Comparison of ENCODE assay signal across 29 cellular contexts in the genomic region with DNA sequence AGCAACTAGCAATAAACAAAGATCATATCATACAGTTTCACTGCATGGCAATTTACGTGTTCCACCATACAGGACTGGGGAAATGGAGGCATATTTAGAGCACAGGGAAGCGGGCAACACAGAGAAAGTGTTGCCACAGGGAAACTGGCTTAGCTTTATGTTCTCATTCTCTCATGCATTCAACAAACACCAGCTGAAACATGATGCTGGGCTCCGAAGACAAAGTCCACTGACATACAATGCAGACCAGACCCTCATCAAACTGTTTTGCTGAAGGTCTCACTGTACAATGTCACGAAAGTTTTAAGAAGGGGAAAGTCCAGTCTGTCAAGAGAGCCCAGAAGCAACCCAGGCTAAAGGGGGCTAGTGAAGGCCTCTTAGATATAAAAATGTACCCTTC.
"Had no signal": no experiment of that assay in that cellular context is flagged by ENCODE, and none has a peak within 500 bp of the region (broad histone marks: within the 10 kb centered on the region; RNA-seq: fewer than 3 reads in every experiment).

No MANE protein-coding gene starts in this region.

- FAIRE-seq: urothelium cell line had no signal

- DNase-seq: natural killer cell; occipital lobe; ovary; posterior cingulate gyrus; psoas muscle; right cardiac atrium; spleen; stimulated activated CD4-positive, alpha-beta T cell treated with anti-CD3 and anti-CD28 coated beads, Interleukin-12 subunit alpha, Interleukin-12 subunit beta, amount 100 ng/mL, for 4 hours; stimulated activated CD4-positive, alpha-beta T cell treated with anti-CD3 and anti-CD28 coated beads, Interleukin-1b, Interleukin-23, amount 100 ng/mL, for 48 hours; stimulated activated CD4-positive, alpha-beta T cell treated with anti-CD3 and anti-CD28 coated beads, Interleukin-4, amount 100 ng/mL, for 1 hour; stimulated activated CD4-positive, alpha-beta T cell treated with anti-CD3 and anti-CD28 coated beads, Interleukin-4, amount 100 ng/mL, for 4 hours; stimulated activated CD8-positive, alpha-beta memory T cell treated with anti-CD3 and anti-CD28 coated beads, Interleukin-4, amount 100 ng/mL, for 48 hours; stimulated activated naive CD4-positive, alpha-beta T cell; stimulated activated naive CD8-positive, alpha-beta T cell treated with anti-CD3 and anti-CD28 coated beads, Interleukin-15, amount 100 ng/mL, for 72 hours; stimulated activated naive CD8-positive, alpha-beta T cell treated with anti-CD3 and anti-CD28 coated beads, Interleukin-15, Interleukin-2, amounts not matched to agents 100 U/mL and 50 U/mL, for 24 hours; substantia nigra; testis; tibial artery; transverse colon; upper lobe of left lung had no signal

- H2AFZ ChIP-seq: neural progenitor cell, parathyroid adenoma had no signal

- H3K4me3 ChIP-seq: neural progenitor cell, ovary, psoas muscle, skin epidermis, smooth muscle cell, spleen, suprapubic skin, testis, tibial artery, transverse colon, upper lobe of left lung, vagina had no signal

- H3K4me1 ChIP-seq: parathyroid adenoma, psoas muscle, testis, tibial artery, vagina had no signal

- ATAC-seq: natural killer cell; psoas muscle; right cardiac atrium; sciatic nerve; stimulated activated memory B cell treated with anti-CD40 and anti-IgM and Interleukin-4, amounts not matched to agents 10 μg/mL and 1 μg/mL and 100 μg/mL, for 72 hours; stimulated activated naive CD8-positive, alpha-beta T cell treated with anti-CD3 and anti-CD28 coated beads, Interleukin-15, amount 100 ng/mL, for 72 hours; stimulated activated naive CD8-positive, alpha-beta T cell treated with anti-CD3 and anti-CD28 coated beads, Interleukin-15, Interleukin-2, amounts not matched to agents 100 U/mL and 50 U/mL, for 24 hours had no signal

- H3K36me3 ChIP-seq: neural progenitor cell, ovary, suprapubic skin, tibial artery, transverse colon, upper lobe of left lung, vagina had no signal

- H3K4me2 ChIP-seq: neural progenitor cell, smooth muscle cell had no signal

- H3K9ac ChIP-seq: neural progenitor cell, parathyroid adenoma had no signal

- H3K9me3 ChIP-seq: ovary, psoas muscle, spleen, suprapubic skin, testis, tibial artery, transverse colon, upper lobe of left lung, vagina had no signal

- H3K27me3 ChIP-seq: neural progenitor cell, ovary, spleen, suprapubic skin, testis, tibial artery, transverse colon, upper lobe of left lung, vagina had no signal

- H3K27ac ChIP-seq: neural progenitor cell, ovary, parathyroid adenoma, psoas muscle, skin epidermis, spleen, suprapubic skin, testis, tibial artery, transverse colon, upper lobe of left lung, vagina had no signal
